ENCODE assay signal across 1 cellular context in genomic region chr5:52043137-52043536, GRCh38.
TF ChIP-seq lines count a peak whose summit lies in the region.

No MANE protein-coding gene starts in this region.

TF ChIP-seq in GM23338, 12 proteins besides CTCF, POLR2A, EP300 and RAD21 (continued from another document):
- no peak for TF ChIP-seq ZNF331 (CRISPR knock-in tag; IDR thresholded peaks at IDR 0.05; ENCODE audit: low read depth)
- TF ChIP-seq ZNF114 (CRISPR knock-in tag; IDR thresholded peaks at IDR 0.05) = no peak
- no peak for TF ChIP-seq EZH2phosphoT487 (IDR thresholded peaks at IDR 0.05; ENCODE audit: unreplicated experiment)
- no peak for TF ChIP-seq POLR2AphosphoS5 (IDR thresholded peaks at IDR 0.05; ENCODE audit: low read depth)
- TF ChIP-seq ETS1 (IDR thresholded peaks at IDR 0.05) = no peak
- TF ChIP-seq NANOG (IDR thresholded peaks at IDR 0.05; ENCODE audit: borderline replicate concordance) = no peak
- no peak for TF ChIP-seq ZNF462 (CRISPR knock-in tag; IDR thresholded peaks at IDR 0.05)
- TF ChIP-seq EZH2 (IDR thresholded peaks at IDR 0.05; ENCODE audit: low read depth, unreplicated experiment) = no peak
